18 cellular contexts compared by ENCODE assay signal in the genomic region with DNA sequence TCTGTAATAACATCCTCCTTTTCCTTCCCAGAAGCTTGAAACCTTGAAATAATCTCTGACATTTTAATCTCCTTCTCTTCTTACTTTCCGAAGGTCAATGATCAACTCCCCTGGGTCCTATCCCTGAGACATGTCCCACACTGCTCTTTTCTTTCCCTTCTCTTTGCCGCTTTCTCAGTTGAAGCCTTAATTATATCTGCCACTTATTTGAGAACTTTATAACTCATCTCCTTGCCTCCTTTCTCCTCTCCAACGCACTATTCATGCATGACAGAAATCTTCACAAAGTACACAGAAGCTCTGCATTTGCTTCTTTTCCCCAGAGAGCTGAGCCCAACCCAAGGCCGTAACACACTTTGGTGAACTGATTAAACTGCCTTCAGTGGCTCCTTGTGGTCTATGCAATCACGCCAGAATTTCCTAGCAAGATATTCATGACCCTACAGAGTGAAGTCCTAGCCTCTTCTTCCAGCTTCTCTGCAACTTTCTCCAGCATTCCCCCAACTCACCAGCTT. TPM values are rescaled to one million over a fixed set of nuclear protein-coding genes. Genes with fewer than 3 reads are reported as not detected.
"Had no signal": no experiment of that assay in that cellular context is flagged by ENCODE, and none has a peak within 500 bp of the region (broad histone marks: within the 10 kb centered on the region; RNA-seq: fewer than 3 reads in every experiment).

No MANE protein-coding gene starts in this region.

- H3K27me3 ChIP-seq: colonic mucosa had no signal

- ATAC-seq: foreskin keratinocyte; left cardiac atrium; naive thymus-derived CD4-positive, alpha-beta T cell; psoas muscle had no signal

- DNase-seq: colonic mucosa; dermis blood vessel endothelial cell; endodermal cell; erythroblast; foreskin keratinocyte; kidney; left cardiac atrium; naive thymus-derived CD4-positive, alpha-beta T cell; nephron progenitor cell; psoas muscle; small intestine; stimulated activated CD4-positive, alpha-beta T cell treated with anti-CD3 and anti-CD28 coated beads, Interleukin-12 subunit alpha, Interleukin-12 subunit beta, amount 100 ng/mL, for 4 hours; stimulated activated naive CD4-positive, alpha-beta T cell; stomach; substantia nigra; trophoblast cell had no signal

- H3K4me3 ChIP-seq: colonic mucosa, psoas muscle, stomach, thoracic aorta had no signal

- H3K9me3 ChIP-seq: colonic mucosa, neutrophil, psoas muscle, stomach, thoracic aorta had no signal

- H3K4me1 ChIP-seq: colonic mucosa, foreskin keratinocyte, psoas muscle, stomach had no signal

- H3K27ac ChIP-seq: colonic mucosa, foreskin keratinocyte, neutrophil, psoas muscle, stomach, thoracic aorta had no signal

- H3K36me3 ChIP-seq: colonic mucosa, neutrophil, stomach, thoracic aorta had no signal

RNA-seq across cellular contexts. Expression of a gene that starts 9.2 kb away (rescaled TPM):
- polyA plus RNA-seq: naive thymus-derived CD4-positive, alpha-beta T cell had no signal
